ENCODE assay signal across 2 cellular contexts in the genomic region with DNA sequence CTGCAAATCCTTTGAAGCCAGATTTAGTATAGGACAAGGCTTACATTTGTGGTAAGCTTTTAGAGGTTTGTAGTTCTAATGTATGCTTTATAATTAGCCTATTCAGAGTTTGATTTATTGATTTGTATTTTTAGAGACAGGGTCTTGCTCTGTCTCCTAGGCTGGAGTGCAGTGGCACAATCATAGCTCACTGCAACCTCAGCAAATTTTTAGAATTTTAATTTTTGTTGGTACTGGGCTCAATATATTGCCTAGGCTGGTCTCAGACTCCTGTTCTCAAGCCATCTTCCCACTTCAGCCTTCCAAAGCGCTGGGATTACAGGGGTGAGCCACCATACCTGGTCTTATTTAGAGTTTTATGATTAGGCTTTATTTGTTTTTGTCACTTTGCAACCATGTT.
TF ChIP-seq lines count a peak whose summit lies in the region.

No MANE protein-coding gene starts in this region.

TF ChIP-seq in HepG2, 621 proteins besides CTCF, POLR2A, EP300 and RAD21:
- peak; percentile 53 for TF ChIP-seq MAFF (IDR thresholded peaks at IDR 0.05; ENCODE audit: low read depth, low read length)
- no peak for TF ChIP-seq SMAD9 (CRISPR knock-in tag; IDR thresholded peaks at IDR 0.05)
- peak; percentile 57 to 70; a peak in 3 of 4 replicates for TF ChIP-seq MAFK (conservative IDR thresholded peaks at IDR 0.05 in 1 of 2, IDR thresholded peaks at IDR 0.05 in 1 of 2; ENCODE audit: low read length in 2 of 2)

TF ChIP-seq in GM23338, 12 proteins besides CTCF, POLR2A, EP300 and RAD21:
- TF ChIP-seq ZNF462 (CRISPR knock-in tag; IDR thresholded peaks at IDR 0.05) (no peak), ZNF331 (CRISPR knock-in tag; IDR thresholded peaks at IDR 0.05; ENCODE audit: low read depth) (no peak), EZH2 (IDR thresholded peaks at IDR 0.05; ENCODE audit: low read depth, unreplicated experiment) (no peak), REST (IDR thresholded peaks at IDR 0.05; ENCODE audit: unreplicated experiment) (no peak), CREB1 (CRISPR knock-in tag; IDR thresholded peaks at IDR 0.05; ENCODE audit: low read depth) (no peak), JUNB (IDR thresholded peaks at IDR 0.05; ENCODE audit: unreplicated experiment) (no peak), NANOG (IDR thresholded peaks at IDR 0.05; ENCODE audit: borderline replicate concordance) (no peak), STAT1 (IDR thresholded peaks at IDR 0.05; ENCODE audit: unreplicated experiment) (no peak), POLR2AphosphoS5 (IDR thresholded peaks at IDR 0.05; ENCODE audit: low read depth) (no peak), EZH2phosphoT487 (IDR thresholded peaks at IDR 0.05; ENCODE audit: unreplicated experiment) (no peak), ZNF114 (CRISPR knock-in tag; IDR thresholded peaks at IDR 0.05) (no peak), ETS1 (IDR thresholded peaks at IDR 0.05) (no peak)
